Comparison of ENCODE assay signal across 8 cellular contexts in genomic region chr7:39746162-39746782, GRCh38.
DNase-seq lines count a peak whose midpoint lies in the region; ATAC-seq and TF ChIP-seq lines count a peak whose summit lies in the region.

No MANE protein-coding gene starts in this region.

- peak; percentile 95 for TF ChIP-seq CTCF in RWPE2 (IDR thresholded peaks at IDR 0.05; ENCODE audit: poor library complexity, severe bottlenecking)

- H3K4me3 Mint-ChIP-seq in activated naive CD4-positive, alpha-beta T cell treated with anti-CD3 and anti-CD28 coated beads for 36 hours: no peak overlapping the region

- no peaks in the 10 kb centered on the region for H3K36me3 Mint-ChIP-seq in activated naive CD4-positive, alpha-beta T cell treated with anti-CD3 and anti-CD28 coated beads for 36 hours (ENCODE audit: low read depth)

- peaks cover 17% of the 10 kb centered on the region for H3K4me1 Mint-ChIP-seq in activated naive CD4-positive, alpha-beta T cell treated with anti-CD3 and anti-CD28 coated beads for 36 hours (ENCODE audit: low read depth)

- H3K4me1 ChIP-seq in RWPE2 (ENCODE audit: insufficient read depth, poor library complexity, severe bottlenecking): peaks cover 15% of the 10 kb centered on the region

- ATAC-seq in GM19023 (IDR thresholded peaks at IDR 0.05; ENCODE audit: unreplicated experiment) (peak; percentile 49), RWPE2 (ENCODE audit: low read depth) (peak; percentile 79), HG03457 (IDR thresholded peaks at IDR 0.05; ENCODE audit: unreplicated experiment) (no peak)

- no peak overlapping the region for H3K27ac Mint-ChIP-seq in activated naive CD4-positive, alpha-beta T cell treated with anti-CD3 and anti-CD28 coated beads for 36 hours

- intact Hi-C loops in activated naive CD4-positive, alpha-beta T cell treated with anti-CD3 and anti-CD28 coated beads for 36 hours (cut with micrococcal nuclease): loop anchor here (1.0 to 10.0 kb wide), 4 partner anchors 13 to 309 kb away; no protein-coding TSS in a partner anchor

- H3K9me3 ChIP-seq in MG63 (no peaks in the 10 kb centered on the region), RWPE2 (ENCODE audit: severe bottlenecking) (no peaks in the 10 kb centered on the region)

- DNase-seq in AG20443 (ENCODE audit: low spot score) (peak; percentile 90), MG63 (peak; percentile 81), RWPE2 (ENCODE audit: low spot score) (no peak), germinal center (ENCODE audit: low spot score) (peak; percentile 68), pons (ENCODE audit: low spot score) (peak; percentile 84)
- DNase-seq in activated naive CD4-positive, alpha-beta T cell treated with anti-CD3 and anti-CD28 coated beads for 36 hours: peak; percentile 76

- H3K36me3 ChIP-seq in MG63 (peaks cover 2% of the 10 kb centered on the region; the same call in 1 of the 2 replicates), RWPE2 (ENCODE audit: low read depth) (no peaks in the 10 kb centered on the region)

- H3K4me3 ChIP-seq in MG63 (no peak overlapping the region), RWPE2 (ENCODE audit: severe bottlenecking) (no peak overlapping the region)

- CTCF ChIA-PET in activated naive CD4-positive, alpha-beta T cell treated with anti-CD3 and anti-CD28 coated beads for 36 hours (lab: Charles Lee): interaction anchor here (0.6 to 14.6 kb wide), 15 partner anchors 10 to 208 kb away, joined by 3 to 364 read pairs (median 5); partner anchors contain the start of gene RALA

- H3K9me3 Mint-ChIP-seq in activated naive CD4-positive, alpha-beta T cell treated with anti-CD3 and anti-CD28 coated beads for 36 hours: no peaks in the 10 kb centered on the region

- no peak overlapping the region for H3K27ac ChIP-seq in RWPE2 (ENCODE audit: poor library complexity, severe bottlenecking)

- H3K27me3 ChIP-seq in MG63 (no peaks in the 10 kb centered on the region), RWPE2 (ENCODE audit: insufficient read depth, poor library complexity, severe bottlenecking) (no peaks in the 10 kb centered on the region)

- no peaks in the 10 kb centered on the region for H3K27me3 Mint-ChIP-seq in activated naive CD4-positive, alpha-beta T cell treated with anti-CD3 and anti-CD28 coated beads for 36 hours (ENCODE audit: low read depth)
